In genomic region chr10:112374724-112375541, GRCh38 we compare ENCODE assay signal across 9 cellular contexts. TPM values are rescaled to one million over a fixed set of nuclear protein-coding genes. Genes with fewer than 3 reads are reported as not detected.
DNase-seq lines count a peak whose midpoint lies in the region; ATAC-seq lines count a peak whose summit lies in the region.
"Had no signal": no experiment of that assay in that cellular context is flagged by ENCODE, and none has a peak within 500 bp of the region (broad histone marks: within the 10 kb centered on the region; RNA-seq: fewer than 3 reads in every experiment).

No MANE protein-coding gene starts in this region.

- WGBS in urinary bladder = 49% methylated on average over 8 of the region's 8 CpGs

- peaks cover 2 to 27% (median 4%) of the 10 kb centered on the region in 3 donors for H3K36me3 Mint-ChIP-seq in CD8-positive, alpha-beta memory T cell
- H3K36me3 Mint-ChIP-seq in activated T-cell treated with anti-CD3 and anti-CD28 coated beads, Interleukin-2, amount 50 U/mL, for 24 hours (ENCODE audit: low read depth) = peaks cover 27% of the 10 kb centered on the region

- H3K27ac ChIP-seq in CD8-positive, alpha-beta memory T cell (ENCODE audit: low read depth, low read length) = peak overlapping the region; percentile 92
- H3K27ac ChIP-seq in urinary bladder (ENCODE audit: low read depth) = peak overlapping the region; percentile 93
- H3K27ac ChIP-seq: epithelial cell of prostate had no signal

- H3K36me3 ChIP-seq in CD8-positive, alpha-beta memory T cell (ENCODE audit: insufficient read depth, low read length) = no peaks in the 10 kb centered on the region
- no peaks in the 10 kb centered on the region for H3K36me3 ChIP-seq in urinary bladder (ENCODE audit: insufficient read depth)

- H3K27ac Mint-ChIP-seq in CD8-positive, alpha-beta memory T cell = peak overlapping the region; percentile 97 to 100 (median 100)
- peak overlapping the region; percentile 100 for H3K27ac Mint-ChIP-seq in activated T-cell treated with anti-CD3 and anti-CD28 coated beads, Interleukin-2, amount 50 U/mL, for 24 hours

- H3K9me3 ChIP-seq in CD8-positive, alpha-beta memory T cell (ENCODE audit: low read length) = no peaks in the 10 kb centered on the region

- ATAC-seq in GM19372 (IDR thresholded peaks at IDR 0.05; ENCODE audit: low read depth, unreplicated experiment) (peak; percentile 34), HG03469 (IDR thresholded peaks at IDR 0.05; ENCODE audit: unreplicated experiment) (peak; percentile 49)

- CTCF ChIA-PET in CD8-positive, alpha-beta memory T cell (lab: Charles Lee) = interaction anchor here (0.8 to 4.3 kb wide), 14 partner anchors 10 to 193 kb away, joined by 3 to 26 read pairs (median 3); partner anchors contain the start of genes GPAM, VTI1A and ZDHHC6

- peaks cover 49% of the 10 kb centered on the region for H3K4me1 ChIP-seq in CD8-positive, alpha-beta memory T cell (ENCODE audit: insufficient read depth, low read length)
- H3K4me1 ChIP-seq in urinary bladder (ENCODE audit: insufficient read depth) = no peaks in the 10 kb centered on the region

- no peaks in the 10 kb centered on the region for H3K27me3 ChIP-seq in CD8-positive, alpha-beta memory T cell (ENCODE audit: insufficient read depth, low read length, poor library complexity, severe bottlenecking)

- POLR2A ChIA-PET in CD8-positive, alpha-beta memory T cell (lab: Charles Lee) = interaction anchor here (1.1 to 2.4 kb wide), 5 partner anchors 8 to 72 kb away, joined by 3 to 9 read pairs (median 7); partner anchors contain the start of genes VTI1A and ZDHHC6

- peak in 2 of 5 donors; percentile 9 to 28 for DNase-seq in CD8-positive, alpha-beta memory T cell
- DNase-seq in activated T-cell treated with anti-CD3 and anti-CD28 coated beads, Interleukin-2, amount 50 U/mL, for 24 hours = peak; percentile 58
- DNase-seq in kidney tubule cell (ENCODE audit: low spot score) = peak; percentile 79
- no peak for DNase-seq in NCI-H2196 (lab: John Stamatoyannopoulos, UW; ENCODE audit: unreplicated experiment)
- DNase-seq in H4 (ENCODE audit: low spot score) = no peak

- H3K27me3 Mint-ChIP-seq in CD8-positive, alpha-beta memory T cell = peaks cover 0 to 2% of the 10 kb centered on the region in 2 donors
- H3K27me3 Mint-ChIP-seq in activated T-cell treated with anti-CD3 and anti-CD28 coated beads, Interleukin-2, amount 50 U/mL, for 24 hours = no peaks in the 10 kb centered on the region

- peak overlapping the region; percentile 92 for H3K4me3 ChIP-seq in CD8-positive, alpha-beta memory T cell (ENCODE audit: low read length)
- H3K4me3 ChIP-seq in urinary bladder (ENCODE audit: low read depth, low read length) = no peak overlapping the region

- H3K9me3 Mint-ChIP-seq in CD8-positive, alpha-beta memory T cell = peaks cover 0 to 2% (median 0%) of the 10 kb centered on the region in 5 donors
- no peaks in the 10 kb centered on the region for H3K9me3 Mint-ChIP-seq in activated T-cell treated with anti-CD3 and anti-CD28 coated beads, Interleukin-2, amount 50 U/mL, for 24 hours

- H3K4me3 Mint-ChIP-seq in CD8-positive, alpha-beta memory T cell = peak overlapping the region; percentile 97 to 100 (median 99)
- H3K4me3 Mint-ChIP-seq in activated T-cell treated with anti-CD3 and anti-CD28 coated beads, Interleukin-2, amount 50 U/mL, for 24 hours = peak overlapping the region; percentile 99

- peaks cover 67 to 91% (median 81%) of the 10 kb centered on the region in 3 donors for H3K4me1 Mint-ChIP-seq in CD8-positive, alpha-beta memory T cell
- peaks cover 71% of the 10 kb centered on the region for H3K4me1 Mint-ChIP-seq in activated T-cell treated with anti-CD3 and anti-CD28 coated beads, Interleukin-2, amount 50 U/mL, for 24 hours (ENCODE audit: low read depth)

RNA-seq across cellular contexts. Expression of gene ACSL5, which starts 1.0 kb away (rescaled TPM):
- 10 to 100 TPM; 53.3 to 53.7 TPM for total RNA-seq in CD8-positive, alpha-beta memory T cell
- polyA plus RNA-seq in CD8-positive, alpha-beta memory T cell = 85.5 TPM
- total RNA-seq in urinary bladder = 38.8 TPM
- polyA plus RNA-seq in urinary bladder = 20.2 TPM
- 13.5 and 13.7 TPM in 2 replicates for total RNA-seq in H4 (2014; rRNA removed; shearing (Covaris generic))

Comparison
In these comparisons a context has a peak if more than half of its experiments do, and no peak if none do; other contexts are left out.
1. DNase-seq: peak in activated T-cell treated with anti-CD3 and anti-CD28 coated beads, Interleukin-2, amount 50 U/mL, for 24 hours (single experiment) and kidney tubule cell (single experiment); none in NCI-H2196 (single experiment) and H4 (single experiment).